1 cellular context compared by ENCODE assay signal in genomic region chr2:193743089-193743488, GRCh38.
TF ChIP-seq lines count a peak whose summit lies in the region.

No MANE protein-coding gene starts in this region.

TF ChIP-seq in GM23338, 12 proteins besides CTCF, POLR2A, EP300 and RAD21 (continued from another document):
- TF ChIP-seq, protein P1, sequence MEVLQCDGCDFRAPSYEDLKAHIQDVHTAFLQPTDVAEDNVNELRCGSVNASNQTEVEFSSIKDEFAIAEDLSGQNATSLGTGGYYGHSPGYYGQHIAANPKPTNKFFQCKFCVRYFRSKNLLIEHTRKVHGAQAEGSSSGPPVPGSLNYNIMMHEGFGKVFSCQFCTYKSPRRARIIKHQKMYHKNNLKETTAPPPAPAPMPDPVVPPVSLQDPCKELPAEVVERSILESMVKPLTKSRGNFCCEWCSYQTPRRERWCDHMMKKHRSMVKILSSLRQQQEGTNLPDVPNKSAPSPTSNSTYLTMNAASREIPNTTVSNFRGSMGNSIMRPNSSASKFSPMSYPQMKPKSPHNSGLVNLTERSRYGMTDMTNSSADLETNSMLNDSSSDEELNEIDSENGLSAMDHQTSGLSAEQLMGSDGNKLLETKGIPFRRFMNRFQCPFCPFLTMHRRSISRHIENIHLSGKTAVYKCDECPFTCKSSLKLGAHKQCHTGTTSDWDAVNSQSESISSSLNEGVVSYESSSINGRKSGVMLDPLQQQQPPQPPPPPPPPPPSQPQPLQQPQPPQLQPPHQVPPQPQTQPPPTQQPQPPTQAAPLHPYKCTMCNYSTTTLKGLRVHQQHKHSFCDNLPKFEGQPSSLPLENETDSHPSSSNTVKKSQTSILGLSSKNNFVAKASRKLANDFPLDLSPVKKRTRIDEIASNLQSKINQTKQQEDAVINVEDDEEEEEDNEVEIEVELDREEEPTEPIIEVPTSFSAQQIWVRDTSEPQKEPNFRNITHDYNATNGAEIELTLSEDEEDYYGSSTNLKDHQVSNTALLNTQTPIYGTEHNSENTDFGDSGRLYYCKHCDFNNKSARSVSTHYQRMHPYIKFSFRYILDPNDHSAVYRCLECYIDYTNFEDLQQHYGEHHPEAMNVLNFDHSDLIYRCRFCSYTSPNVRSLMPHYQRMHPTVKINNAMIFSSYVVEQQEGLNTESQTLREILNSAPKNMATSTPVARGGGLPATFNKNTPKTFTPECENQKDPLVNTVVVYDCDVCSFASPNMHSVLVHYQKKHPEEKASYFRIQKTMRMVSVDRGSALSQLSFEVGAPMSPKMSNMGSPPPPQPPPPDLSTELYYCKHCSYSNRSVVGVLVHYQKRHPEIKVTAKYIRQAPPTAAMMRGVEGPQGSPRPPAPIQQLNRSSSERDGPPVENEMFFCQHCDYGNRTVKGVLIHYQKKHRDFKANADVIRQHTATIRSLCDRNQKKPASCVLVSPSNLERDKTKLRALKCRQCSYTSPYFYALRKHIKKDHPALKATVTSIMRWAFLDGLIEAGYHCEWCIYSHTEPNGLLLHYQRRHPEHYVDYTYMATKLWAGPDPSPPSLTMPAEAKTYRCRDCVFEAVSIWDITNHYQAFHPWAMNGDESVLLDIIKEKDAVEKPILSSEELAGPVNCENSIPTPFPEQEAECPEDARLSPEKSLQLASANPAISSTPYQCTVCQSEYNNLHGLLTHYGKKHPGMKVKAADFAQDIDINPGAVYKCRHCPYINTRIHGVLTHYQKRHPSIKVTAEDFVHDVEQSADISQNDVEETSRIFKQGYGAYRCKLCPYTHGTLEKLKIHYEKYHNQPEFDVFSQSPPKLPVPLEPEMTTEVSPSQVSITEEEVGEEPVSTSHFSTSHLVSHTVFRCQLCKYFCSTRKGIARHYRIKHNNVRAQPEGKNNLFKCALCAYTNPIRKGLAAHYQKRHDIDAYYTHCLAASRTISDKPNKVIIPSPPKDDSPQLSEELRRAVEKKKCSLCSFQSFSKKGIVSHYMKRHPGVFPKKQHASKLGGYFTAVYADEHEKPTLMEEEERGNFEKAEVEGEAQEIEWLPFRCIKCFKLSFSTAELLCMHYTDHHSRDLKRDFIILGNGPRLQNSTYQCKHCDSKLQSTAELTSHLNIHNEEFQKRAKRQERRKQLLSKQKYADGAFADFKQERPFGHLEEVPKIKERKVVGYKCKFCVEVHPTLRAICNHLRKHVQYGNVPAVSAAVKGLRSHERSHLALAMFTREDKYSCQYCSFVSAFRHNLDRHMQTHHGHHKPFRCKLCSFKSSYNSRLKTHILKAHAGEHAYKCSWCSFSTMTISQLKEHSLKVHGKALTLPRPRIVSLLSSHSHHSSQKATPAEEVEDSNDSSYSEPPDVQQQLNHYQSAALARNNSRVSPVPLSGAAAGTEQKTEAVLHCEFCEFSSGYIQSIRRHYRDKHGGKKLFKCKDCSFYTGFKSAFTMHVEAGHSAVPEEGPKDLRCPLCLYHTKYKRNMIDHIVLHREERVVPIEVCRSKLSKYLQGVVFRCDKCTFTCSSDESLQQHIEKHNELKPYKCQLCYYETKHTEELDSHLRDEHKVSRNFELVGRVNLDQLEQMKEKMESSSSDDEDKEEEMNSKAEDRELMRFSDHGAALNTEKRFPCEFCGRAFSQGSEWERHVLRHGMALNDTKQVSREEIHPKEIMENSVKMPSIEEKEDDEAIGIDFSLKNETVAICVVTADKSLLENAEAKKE (CRISPR knock-in tag; IDR thresholded peaks at IDR 0.05): 0 out of 2 replicates have a peak, but pooled peaks have one; percentile 5
TF ChIP-seq in GM23338: peak in this region for 2.
